In genomic region chr17:76032780-76033108, GRCh38 we compare ENCODE assay signal across 18 cellular contexts. TPM values are rescaled to one million over a fixed set of nuclear protein-coding genes. Genes with fewer than 3 reads are reported as not detected.
A peak's percentile ranks its signal among the peaks of the same experiment; 100 is the strongest.
DNase-seq lines count a peak whose midpoint lies in the region; ATAC-seq and TF ChIP-seq lines count a peak whose summit lies in the region.
"Had no signal": no experiment of that assay in that cellular context is flagged by ENCODE, and none has a peak within 500 bp of the region (broad histone marks: within the 10 kb centered on the region; RNA-seq: fewer than 3 reads in every experiment).

No MANE protein-coding gene starts in this region.

- H3K4me1 Mint-ChIP-seq in activated naive CD8-positive, alpha-beta T cell treated with anti-CD3 and anti-CD28 coated beads for 36 hours = peaks cover 29% of the 10 kb centered on the region
- H3K4me1 Mint-ChIP-seq in activated naive CD4-positive, alpha-beta T cell treated with anti-CD3 and anti-CD28 coated beads, Interleukin-2, amount 10 ng/mL, durations not matched to agents 7 days and 5 days = peaks cover 15% of the 10 kb centered on the region

- no peak for TF ChIP-seq EP300 in sigmoid colon (IDR thresholded peaks at IDR 0.05)

- no peaks in the 10 kb centered on the region for H3K79me1 ChIP-seq in neuronal stem cell (ENCODE audit: low read depth, low read length)

- H4K91ac ChIP-seq in neuronal stem cell (ENCODE audit: low read depth, low read length, poor library complexity) = peak overlapping the region; percentile 12

- no peaks in the 10 kb centered on the region for H3K9me3 Mint-ChIP-seq in activated naive CD8-positive, alpha-beta T cell treated with anti-CD3 and anti-CD28 coated beads for 36 hours
- H3K9me3 Mint-ChIP-seq in activated naive CD4-positive, alpha-beta T cell treated with anti-CD3 and anti-CD28 coated beads, Interleukin-2, amount 10 ng/mL, durations not matched to agents 7 days and 5 days = no peaks in the 10 kb centered on the region
- H3K9me3 Mint-ChIP-seq: CD8-positive, alpha-beta T cell; HFFc6 had no signal

- H2BK120ac ChIP-seq in neuronal stem cell (ENCODE audit: low read depth, low read length) = no peak overlapping the region

- H3K27ac Mint-ChIP-seq in activated naive CD8-positive, alpha-beta T cell treated with anti-CD3 and anti-CD28 coated beads for 36 hours = no peak overlapping the region
- no peak overlapping the region for H3K27ac Mint-ChIP-seq in activated naive CD4-positive, alpha-beta T cell treated with anti-CD3 and anti-CD28 coated beads, Interleukin-2, amount 10 ng/mL, durations not matched to agents 7 days and 5 days
- H3K27ac Mint-ChIP-seq: CD14-positive monocyte, HFFc6 had no signal

- peaks cover 3% of the 10 kb centered on the region for H3K36me3 Mint-ChIP-seq in activated naive CD8-positive, alpha-beta T cell treated with anti-CD3 and anti-CD28 coated beads for 36 hours
- H3K36me3 Mint-ChIP-seq in activated naive CD4-positive, alpha-beta T cell treated with anti-CD3 and anti-CD28 coated beads, Interleukin-2, amount 10 ng/mL, durations not matched to agents 7 days and 5 days = peaks cover 7% of the 10 kb centered on the region

- H3K9me3 ChIP-seq in KOPT-K1 (ENCODE audit: insufficient read depth, low read length, poor library complexity, severe bottlenecking) (peaks cover 10% of the 10 kb centered on the region), neuronal stem cell (replicated peaks in 1 of 2; ENCODE audit: control insufficient read depth in 2 of 2, insufficient read depth in 1 of 2, low read depth in 1 of 2, low read length in 2 of 2) (peaks cover 0 to 19% of the 10 kb centered on the region in 2 donors), sigmoid colon (no peaks in the 10 kb centered on the region)
- H3K9me3 ChIP-seq: A549 had no signal

- H3K4ac ChIP-seq in neuronal stem cell (ENCODE audit: low read length) = no peak overlapping the region

- H3K27me3 ChIP-seq in neuronal stem cell (ENCODE audit: control insufficient read depth in 3 of 3, insufficient read depth in 3 of 3, low read depth in 1 of 3, low read length in 3 of 3) (peaks cover 0 to 8% (median 0%) of the 10 kb centered on the region in 3 experiments), sigmoid colon (no peaks in the 10 kb centered on the region)
- H3K27me3 ChIP-seq: BE2C had no signal

- H3K27ac ChIP-seq in KOPT-K1 (ENCODE audit: low read depth, low read length, poor library complexity, severe bottlenecking) (peak overlapping the region; percentile 71), neuronal stem cell (replicated peaks; ENCODE audit: low read length) (no peak overlapping the region), sigmoid colon (peak overlapping the region in 3 of 4 donors; percentile 86 to 92 (median 87))
- H3K27ac ChIP-seq: A549, HL-60 had no signal

- no peak overlapping the region for H3K4me2 ChIP-seq in neuronal stem cell (ENCODE audit: insufficient read depth, low read length, poor library complexity, severe bottlenecking)
- H3K4me2 ChIP-seq: A549 had no signal

- no peaks in the 10 kb centered on the region for H3K27me3 Mint-ChIP-seq in activated naive CD8-positive, alpha-beta T cell treated with anti-CD3 and anti-CD28 coated beads for 36 hours
- H3K27me3 Mint-ChIP-seq in activated naive CD4-positive, alpha-beta T cell treated with anti-CD3 and anti-CD28 coated beads, Interleukin-2, amount 10 ng/mL, durations not matched to agents 7 days and 5 days = peaks cover 6% of the 10 kb centered on the region

- H3K4me1 ChIP-seq in neuronal stem cell (ENCODE audit: control insufficient read depth in 2 of 2, insufficient read depth in 1 of 2, low read depth in 1 of 2, low read length in 2 of 2) = peaks cover 8 to 11% of the 10 kb centered on the region in 2 donors
- H3K4me1 ChIP-seq in sigmoid colon = peaks cover 0 to 67% (median 54%) of the 10 kb centered on the region in 4 donors

- no peak overlapping the region for H3K4me3 Mint-ChIP-seq in activated naive CD8-positive, alpha-beta T cell treated with anti-CD3 and anti-CD28 coated beads for 36 hours
- no peak overlapping the region for H3K4me3 Mint-ChIP-seq in activated naive CD4-positive, alpha-beta T cell treated with anti-CD3 and anti-CD28 coated beads, Interleukin-2, amount 10 ng/mL, durations not matched to agents 7 days and 5 days
- H3K4me3 Mint-ChIP-seq: CD14-positive monocyte; CD8-positive, alpha-beta T cell; HFFc6 had no signal

- no peak overlapping the region for H3K14ac ChIP-seq in neuronal stem cell (ENCODE audit: low read length)

- no peak overlapping the region for H2BK5ac ChIP-seq in neuronal stem cell (ENCODE audit: low read length)

- no peak for TF ChIP-seq POLR2A in sigmoid colon (IDR thresholded peaks at IDR 0.05)

- peak overlapping the region; percentile 63 for H2AK5ac ChIP-seq in neuronal stem cell (ENCODE audit: low read depth, low read length)

- WGBS in neuronal stem cell (ENCODE audit: extremely low coverage in 2 of 2, insufficient read length in 2 of 2, insufficient replicate concordance in 1 of 2), 2 donors = no CpG with 5 or more reads among the region's 5 CpGs
- WGBS in sigmoid colon, 2 donors = 90 to 92% methylated on average over 5 of the region's 5 CpGs

- intact Hi-C loops in sigmoid colon (cut with DNase I) = no loop called here

- peak overlapping the region; percentile 43 for H3K23ac ChIP-seq in neuronal stem cell (ENCODE audit: low read depth, low read length, poor library complexity)

- no peak overlapping the region for H2AFZ ChIP-seq in neuronal stem cell (ENCODE audit: low read length)

- DNase-seq in neuronal stem cell (ENCODE audit: low spot score) = no peak
- DNase-seq in sigmoid colon = no peak
- DNase-seq in activated naive CD8-positive, alpha-beta T cell treated with anti-CD3 and anti-CD28 coated beads for 36 hours = no peak
- no peak for DNase-seq in activated naive CD4-positive, alpha-beta T cell treated with anti-CD3 and anti-CD28 coated beads, Interleukin-2, amount 10 ng/mL, durations not matched to agents 7 days and 5 days
- DNase-seq: BE2C; Caco-2; CD8-positive, alpha-beta T cell; HCEC 1CT; HFFc6 had no signal

- H3K36me3 ChIP-seq in KOPT-K1 (ENCODE audit: insufficient read depth, low read length) (peaks cover 9% of the 10 kb centered on the region; the same call in 1 of the 2 replicates), neuronal stem cell (replicated peaks in 1 of 2; ENCODE audit: control insufficient read depth in 2 of 2, insufficient read depth in 2 of 2, low read length in 2 of 2) (peaks cover 0 to 11% of the 10 kb centered on the region in 2 donors), sigmoid colon (no peaks in the 10 kb centered on the region)

- H3K4me3 ChIP-seq in neuronal stem cell (ENCODE audit: low read length in 2 of 2) (no peak overlapping the region), sigmoid colon (no peak overlapping the region)
- H3K4me3 ChIP-seq: A549, K562 had no signal

- no peak overlapping the region for H3K9ac ChIP-seq in neuronal stem cell (ENCODE audit: low read depth, low read length, poor library complexity)

- no peak overlapping the region for H4K8ac ChIP-seq in neuronal stem cell (ENCODE audit: low read depth, low read length)

- H2BK15ac ChIP-seq in neuronal stem cell (ENCODE audit: low read length) = no peak overlapping the region

- ATAC-seq in HG03432 (IDR thresholded peaks at IDR 0.05; ENCODE audit: unreplicated experiment) = no peak
- ATAC-seq: CD8-positive, alpha-beta T cell; K562 had no signal

- CTCF ChIA-PET in activated naive CD4-positive, alpha-beta T cell treated with anti-CD3 and anti-CD28 coated beads, Interleukin-2, amount 10 ng/mL, durations not matched to agents 7 days and 5 days (lab: Charles Lee) = interaction anchor here (1.0 to 1.2 kb wide), 2 partner anchors 16 to 19 kb away, joined by 4 to 5 read pairs; no protein-coding TSS in a partner anchor

- no peak for TF ChIP-seq CTCF in sigmoid colon (IDR thresholded peaks at IDR 0.05)

- H3K18ac ChIP-seq in neuronal stem cell (ENCODE audit: low read length) = peak overlapping the region; percentile 64

- H2BK12ac ChIP-seq in neuronal stem cell (ENCODE audit: low read length) = peak overlapping the region; percentile 41

RNA-seq across cellular contexts. Expression of gene EVPL, which starts 5.6 kb away (rescaled TPM):
- not detected for polyA plus RNA-seq in neuronal stem cell (2013, experiment 1 of 2)
- polyA plus RNA-seq in neuronal stem cell (2013, experiment 2 of 2) = not detected
- total RNA-seq in sigmoid colon = 10 to 100 TPM in 1 of 4 donors, 1 to 10 TPM in 3; 2.9 to 23.5 (median 7.2) TPM
- polyA plus RNA-seq in sigmoid colon = 10 to 100 TPM in 1 of 3 donors, 1 to 10 TPM in 2; 4.6 to 16.0 (median 4.8) TPM
- total RNA-seq in activated naive CD8-positive, alpha-beta T cell treated with anti-CD3 and anti-CD28 coated beads for 36 hours = 1 to 10 TPM; 2.0 to 2.5 TPM
- total RNA-seq: H4, HFFc6 had no signal
- polyA plus RNA-seq: AG04450, CD14-positive monocyte had no signal

RNA-seq across cellular contexts. Expression of gene CDK3, which starts 32.1 kb away (rescaled TPM):
- 5.4 TPM for polyA plus RNA-seq in neuronal stem cell (2013, experiment 1 of 2)
- polyA plus RNA-seq in neuronal stem cell (2013, experiment 2 of 2) = 5.3 TPM
- total RNA-seq in sigmoid colon = 1 to 10 TPM in 2 of 4 donors, under 1 TPM in 1, not detected in 1; 0.71 to 2.6 (median 1.4) TPM
- 10 to 100 TPM; 11.9 to 15.0 (median 15.0) TPM for polyA plus RNA-seq in sigmoid colon
- 1 to 10 TPM; 4.9 to 5.5 TPM for total RNA-seq in activated naive CD8-positive, alpha-beta T cell treated with anti-CD3 and anti-CD28 coated beads for 36 hours
- polyA plus RNA-seq: CD14-positive monocyte had no signal

RNA-seq across cellular contexts. Expression of gene SRP68, which starts 39.6 kb away (rescaled TPM):
- polyA plus RNA-seq in neuronal stem cell (2013, experiment 1 of 2) = 51.0 TPM
- 51.5 TPM for polyA plus RNA-seq in neuronal stem cell (2013, experiment 2 of 2)
- 10 to 100 TPM; 53.1 to 60.6 (median 53.8) TPM for total RNA-seq in sigmoid colon
- polyA plus RNA-seq in sigmoid colon = 10 to 100 TPM; 37.2 to 52.4 (median 37.7) TPM
- 100 to 1,000 TPM; 140 to 141 TPM for total RNA-seq in activated naive CD8-positive, alpha-beta T cell treated with anti-CD3 and anti-CD28 coated beads for 36 hours

RNA-seq across cellular contexts. Expression of gene GALR2, which starts 41.8 kb away (rescaled TPM):
- not detected for polyA plus RNA-seq in neuronal stem cell (2013, experiment 1 of 2)
- polyA plus RNA-seq in neuronal stem cell (2013, experiment 2 of 2) = 0.03 TPM
- 10 to 100 TPM in 1 of 4 donors, 1 to 10 TPM in 3; 5.4 to 20.2 (median 8.2) TPM for total RNA-seq in sigmoid colon
- 1 to 10 TPM in 1 of 3 donors, not detected in 2; 1.6 TPM for polyA plus RNA-seq in sigmoid colon
- 1 to 10 TPM; 2.5 to 2.7 TPM for total RNA-seq in activated naive CD8-positive, alpha-beta T cell treated with anti-CD3 and anti-CD28 coated beads for 36 hours
- total RNA-seq: Daoy, K562 had no signal
- polyA plus RNA-seq: AG04450 had no signal

RNA-seq across cellular contexts. Expression of gene ZACN, which starts 46.2 kb away (rescaled TPM):
- not detected for polyA plus RNA-seq in neuronal stem cell (2013, experiment 1 of 2)
- polyA plus RNA-seq in neuronal stem cell (2013, experiment 2 of 2) = not detected
- 1 to 10 TPM in 2 of 4 donors, under 1 TPM in 2; 0.16 to 3.5 (median 0.81) TPM for total RNA-seq in sigmoid colon
- 1 to 10 TPM; 1.2 to 1.3 (median 1.2) TPM for polyA plus RNA-seq in sigmoid colon
- 1 to 10 TPM; 3.7 TPM for total RNA-seq in activated naive CD8-positive, alpha-beta T cell treated with anti-CD3 and anti-CD28 coated beads for 36 hours
- total RNA-seq: Daoy, H4 had no signal
- polyA plus RNA-seq: AG04450, CD14-positive monocyte, K562 had no signal
